In the genomic region with DNA sequence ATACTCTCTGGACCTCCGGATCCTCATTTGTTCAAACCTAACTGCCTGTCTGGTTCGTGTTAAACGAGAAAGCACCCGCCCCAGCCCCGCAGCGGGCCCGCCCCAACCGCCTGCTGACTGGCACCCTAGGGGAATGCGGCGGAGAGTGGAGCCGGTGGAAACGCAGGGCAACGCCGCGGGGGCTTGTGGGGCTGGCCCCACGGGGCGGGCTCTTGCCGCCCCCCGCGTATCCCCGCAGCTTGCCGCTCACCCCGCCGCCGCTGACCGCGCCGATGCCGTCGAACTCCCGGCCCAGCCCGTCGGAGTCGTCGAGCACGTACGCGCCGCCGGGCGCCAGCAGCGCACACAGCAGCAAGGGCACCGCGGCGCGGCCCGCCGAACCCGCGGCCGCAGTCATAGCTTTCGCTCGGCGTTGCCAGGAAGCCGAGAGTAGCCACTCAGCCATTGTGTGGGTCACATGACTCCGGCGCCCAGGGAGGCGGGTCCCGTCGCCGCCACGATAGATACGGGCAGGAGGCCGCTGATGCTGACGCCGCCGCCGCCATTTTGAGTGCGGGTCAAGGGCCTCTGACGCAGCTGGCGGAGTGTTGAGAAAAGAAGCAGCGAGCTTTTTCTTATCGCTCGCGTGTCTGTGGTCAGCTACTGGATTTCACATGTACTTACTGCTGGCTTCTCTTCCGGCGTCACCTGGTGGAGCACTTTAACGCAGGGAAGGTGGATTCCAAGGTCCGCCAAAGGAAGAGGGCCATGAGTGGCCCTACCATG, we compare ENCODE assay signal across 1 cellular context.
TF ChIP-seq lines count a peak whose summit lies in the region.

A gene (minus strand): TSS at position 463 of the 765 bp plus-strand sequence. CDS start 18 bp downstream, at position 445.

TF ChIP-seq in K562, 482 proteins besides CTCF, POLR2A, EP300 and RAD21 (continued from another document and continues in another):
- TF ChIP-seq, protein P1, sequence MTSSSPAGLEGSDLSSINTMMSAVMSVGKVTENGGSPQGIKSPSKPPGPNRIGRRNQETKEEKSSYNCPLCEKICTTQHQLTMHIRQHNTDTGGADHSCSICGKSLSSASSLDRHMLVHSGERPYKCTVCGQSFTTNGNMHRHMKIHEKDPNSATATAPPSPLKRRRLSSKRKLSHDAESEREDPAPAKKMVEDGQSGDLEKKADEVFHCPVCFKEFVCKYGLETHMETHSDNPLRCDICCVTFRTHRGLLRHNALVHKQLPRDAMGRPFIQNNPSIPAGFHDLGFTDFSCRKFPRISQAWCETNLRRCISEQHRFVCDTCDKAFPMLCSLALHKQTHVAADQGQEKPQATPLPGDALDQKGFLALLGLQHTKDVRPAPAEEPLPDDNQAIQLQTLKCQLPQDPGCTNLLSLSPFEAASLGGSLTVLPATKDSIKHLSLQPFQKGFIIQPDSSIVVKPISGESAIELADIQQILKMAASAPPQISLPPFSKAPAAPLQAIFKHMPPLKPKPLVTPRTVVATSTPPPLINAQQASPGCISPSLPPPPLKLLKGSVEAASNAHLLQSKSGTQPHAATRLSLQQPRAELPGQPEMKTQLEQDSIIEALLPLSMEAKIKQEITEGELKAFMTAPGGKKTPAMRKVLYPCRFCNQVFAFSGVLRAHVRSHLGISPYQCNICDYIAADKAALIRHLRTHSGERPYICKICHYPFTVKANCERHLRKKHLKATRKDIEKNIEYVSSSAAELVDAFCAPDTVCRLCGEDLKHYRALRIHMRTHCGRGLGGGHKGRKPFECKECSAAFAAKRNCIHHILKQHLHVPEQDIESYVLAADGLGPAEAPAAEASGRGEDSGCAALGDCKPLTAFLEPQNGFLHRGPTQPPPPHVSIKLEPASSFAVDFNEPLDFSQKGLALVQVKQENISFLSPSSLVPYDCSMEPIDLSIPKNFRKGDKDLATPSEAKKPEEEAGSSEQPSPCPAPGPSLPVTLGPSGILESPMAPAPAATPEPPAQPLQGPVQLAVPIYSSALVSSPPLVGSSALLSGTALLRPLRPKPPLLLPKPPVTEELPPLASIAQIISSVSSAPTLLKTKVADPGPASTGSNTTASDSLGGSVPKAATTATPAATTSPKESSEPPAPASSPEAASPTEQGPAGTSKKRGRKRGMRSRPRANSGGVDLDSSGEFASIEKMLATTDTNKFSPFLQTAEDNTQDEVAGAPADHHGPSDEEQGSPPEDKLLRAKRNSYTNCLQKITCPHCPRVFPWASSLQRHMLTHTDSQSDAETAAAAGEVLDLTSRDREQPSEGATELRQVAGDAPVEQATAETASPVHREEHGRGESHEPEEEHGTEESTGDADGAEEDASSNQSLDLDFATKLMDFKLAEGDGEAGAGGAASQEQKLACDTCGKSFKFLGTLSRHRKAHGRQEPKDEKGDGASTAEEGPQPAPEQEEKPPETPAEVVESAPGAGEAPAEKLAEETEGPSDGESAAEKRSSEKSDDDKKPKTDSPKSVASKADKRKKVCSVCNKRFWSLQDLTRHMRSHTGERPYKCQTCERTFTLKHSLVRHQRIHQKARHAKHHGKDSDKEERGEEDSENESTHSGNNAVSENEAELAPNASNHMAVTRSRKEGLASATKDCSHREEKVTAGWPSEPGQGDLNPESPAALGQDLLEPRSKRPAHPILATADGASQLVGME (CRISPR knock-in tag; IDR thresholded peaks at IDR 0.05), result no peak
- TF ChIP-seq ZNF551 (CRISPR knock-in tag; IDR thresholded peaks at IDR 0.05) (no peak), FOXK2 (conservative IDR thresholded peaks at IDR 0.05 in 1 of 2, IDR thresholded peaks at IDR 0.05 in 1 of 2; ENCODE audit: low read depth in 2 of 2) (peak in 1 of 2 experiments; percentile 45; a peak in 1 of 4 replicates), GATAD2B (IDR thresholded peaks at IDR 0.05; ENCODE audit: borderline replicate concordance) (no peak), ZNF79 (CRISPR knock-in tag; IDR thresholded peaks at IDR 0.05; ENCODE audit: low read depth) (no peak), ZNF445 (CRISPR knock-in tag; IDR thresholded peaks at IDR 0.05; ENCODE audit: low read depth) (no peak), POLR2AphosphoS5 (IDR thresholded peaks at IDR 0.05; ENCODE audit: control insufficient read depth, insufficient read depth, low read depth, low read length) (no peak), ZNF668 (CRISPR knock-in tag; IDR thresholded peaks at IDR 0.05) (no peak), ZNF253 (CRISPR knock-in tag; conservative IDR thresholded peaks at IDR 0.05) (no peak), NCOA2 (IDR thresholded peaks at IDR 0.05; ENCODE audit: partially characterized antibody in 2 of 2) (no peak), CAMTA2 (CRISPR knock-in tag; conservative IDR thresholded peaks at IDR 0.05) (no peak), KLF10 (CRISPR knock-in tag; IDR thresholded peaks at IDR 0.05) (no peak), ILK (tag; IDR thresholded peaks at IDR 0.05; ENCODE audit: borderline replicate concordance, low read depth) (no peak), POU5F1 (IDR thresholded peaks at IDR 0.05; ENCODE audit: borderline replicate concordance, low read depth, low read length, partially characterized antibody) (no peak), GATAD2A (IDR thresholded peaks at IDR 0.05) (no peak), TAF1 (IDR thresholded peaks at IDR 0.05; ENCODE audit: control insufficient read depth, extremely low read depth, insufficient read depth, low read length, severe bottlenecking) (peak; percentile 40), NFIX (CRISPR knock-in tag; IDR thresholded peaks at IDR 0.05; ENCODE audit: low read depth) (no peak), GABPA (tag; conservative IDR thresholded peaks at IDR 0.05; ENCODE audit: low read depth) (peak; percentile 50), GABPB2 (CRISPR knock-in tag; conservative IDR thresholded peaks at IDR 0.05) (no peak), ZNF146 (CRISPR knock-in tag; IDR thresholded peaks at IDR 0.05; ENCODE audit: unreplicated experiment) (no peak), L3MBTL2 (IDR thresholded peaks at IDR 0.05) (peak; percentile 84), PRPF4 (IDR thresholded peaks at IDR 0.05; ENCODE audit: insufficient read depth, low read depth, low read length, poor library complexity, severe bottlenecking) (no peak), KAT7 (CRISPR knock-in tag; IDR thresholded peaks at IDR 0.05; ENCODE audit: borderline replicate concordance) (peak; percentile 67; the same call in 1 of the 2 replicates), YBX1 (IDR thresholded peaks at IDR 0.05) (no peak), CHCHD3 (CRISPR knock-in tag; IDR thresholded peaks at IDR 0.05) (no peak), ZNF384 (IDR thresholded peaks at IDR 0.05; ENCODE audit: low read depth, low read length) (no peak), PCBP1 (IDR thresholded peaks at IDR 0.05; ENCODE audit: low read depth, low read length, poor library complexity, severe bottlenecking) (no peak), NEUROD1 (IDR thresholded peaks at IDR 0.05; ENCODE audit: borderline replicate concordance, low read depth, low read length, partially characterized antibody) (no peak), SRSF7 (optimal IDR thresholded peaks at IDR 0.05; ENCODE audit: low read depth, low read length) (no peak), SNIP1 (IDR thresholded peaks at IDR 0.05; ENCODE audit: low read depth) (no peak), CXXC5 (CRISPR knock-in tag; IDR thresholded peaks at IDR 0.05) (peak; percentile 94), RBM34 (IDR thresholded peaks at IDR 0.05; ENCODE audit: borderline replicate concordance, insufficient read depth, low read length) (no peak), SMAD4 (CRISPR knock-in tag; conservative IDR thresholded peaks at IDR 0.05) (peak; percentile 52; the same call in 1 of the 2 replicates)
- TF ChIP-seq, protein P2, sequence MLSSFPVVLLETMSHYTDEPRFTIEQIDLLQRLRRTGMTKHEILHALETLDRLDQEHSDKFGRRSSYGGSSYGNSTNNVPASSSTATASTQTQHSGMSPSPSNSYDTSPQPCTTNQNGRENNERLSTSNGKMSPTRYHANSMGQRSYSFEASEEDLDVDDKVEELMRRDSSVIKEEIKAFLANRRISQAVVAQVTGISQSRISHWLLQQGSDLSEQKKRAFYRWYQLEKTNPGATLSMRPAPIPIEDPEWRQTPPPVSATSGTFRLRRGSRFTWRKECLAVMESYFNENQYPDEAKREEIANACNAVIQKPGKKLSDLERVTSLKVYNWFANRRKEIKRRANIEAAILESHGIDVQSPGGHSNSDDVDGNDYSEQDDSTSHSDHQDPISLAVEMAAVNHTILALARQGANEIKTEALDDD (IDR thresholded peaks at IDR 0.05), result no peak
- TF ChIP-seq, protein P3, sequence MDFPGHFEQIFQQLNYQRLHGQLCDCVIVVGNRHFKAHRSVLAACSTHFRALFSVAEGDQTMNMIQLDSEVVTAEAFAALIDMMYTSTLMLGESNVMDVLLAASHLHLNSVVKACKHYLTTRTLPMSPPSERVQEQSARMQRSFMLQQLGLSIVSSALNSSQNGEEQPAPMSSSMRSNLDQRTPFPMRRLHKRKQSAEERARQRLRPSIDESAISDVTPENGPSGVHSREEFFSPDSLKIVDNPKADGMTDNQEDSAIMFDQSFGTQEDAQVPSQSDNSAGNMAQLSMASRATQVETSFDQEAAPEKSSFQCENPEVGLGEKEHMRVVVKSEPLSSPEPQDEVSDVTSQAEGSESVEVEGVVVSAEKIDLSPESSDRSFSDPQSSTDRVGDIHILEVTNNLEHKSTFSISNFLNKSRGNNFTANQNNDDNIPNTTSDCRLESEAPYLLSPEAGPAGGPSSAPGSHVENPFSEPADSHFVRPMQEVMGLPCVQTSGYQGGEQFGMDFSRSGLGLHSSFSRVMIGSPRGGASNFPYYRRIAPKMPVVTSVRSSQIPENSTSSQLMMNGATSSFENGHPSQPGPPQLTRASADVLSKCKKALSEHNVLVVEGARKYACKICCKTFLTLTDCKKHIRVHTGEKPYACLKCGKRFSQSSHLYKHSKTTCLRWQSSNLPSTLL (IDR thresholded peaks at IDR 0.05), result no peak
- TF ChIP-seq, protein P4, sequence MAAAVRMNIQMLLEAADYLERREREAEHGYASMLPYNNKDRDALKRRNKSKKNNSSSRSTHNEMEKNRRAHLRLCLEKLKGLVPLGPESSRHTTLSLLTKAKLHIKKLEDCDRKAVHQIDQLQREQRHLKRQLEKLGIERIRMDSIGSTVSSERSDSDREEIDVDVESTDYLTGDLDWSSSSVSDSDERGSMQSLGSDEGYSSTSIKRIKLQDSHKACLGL (CRISPR knock-in tag; IDR thresholded peaks at IDR 0.05; ENCODE audit: borderline replicate concordance, poor library complexity, severe bottlenecking), result no peak
- TF ChIP-seq, protein P5, sequence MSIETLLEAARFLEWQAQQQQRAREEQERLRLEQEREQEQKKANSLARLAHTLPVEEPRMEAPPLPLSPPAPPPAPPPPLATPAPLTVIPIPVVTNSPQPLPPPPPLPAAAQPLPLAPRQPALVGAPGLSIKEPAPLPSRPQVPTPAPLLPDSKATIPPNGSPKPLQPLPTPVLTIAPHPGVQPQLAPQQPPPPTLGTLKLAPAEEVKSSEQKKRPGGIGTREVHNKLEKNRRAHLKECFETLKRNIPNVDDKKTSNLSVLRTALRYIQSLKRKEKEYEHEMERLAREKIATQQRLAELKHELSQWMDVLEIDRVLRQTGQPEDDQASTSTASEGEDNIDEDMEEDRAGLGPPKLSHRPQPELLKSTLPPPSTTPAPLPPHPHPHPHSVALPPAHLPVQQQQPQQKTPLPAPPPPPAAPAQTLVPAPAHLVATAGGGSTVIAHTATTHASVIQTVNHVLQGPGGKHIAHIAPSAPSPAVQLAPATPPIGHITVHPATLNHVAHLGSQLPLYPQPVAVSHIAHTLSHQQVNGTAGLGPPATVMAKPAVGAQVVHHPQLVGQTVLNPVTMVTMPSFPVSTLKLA (conservative IDR thresholded peaks at IDR 0.05), result peak; percentile 45 to 70; a peak in 3 of 4 replicates
- TF ChIP-seq, protein P6, sequence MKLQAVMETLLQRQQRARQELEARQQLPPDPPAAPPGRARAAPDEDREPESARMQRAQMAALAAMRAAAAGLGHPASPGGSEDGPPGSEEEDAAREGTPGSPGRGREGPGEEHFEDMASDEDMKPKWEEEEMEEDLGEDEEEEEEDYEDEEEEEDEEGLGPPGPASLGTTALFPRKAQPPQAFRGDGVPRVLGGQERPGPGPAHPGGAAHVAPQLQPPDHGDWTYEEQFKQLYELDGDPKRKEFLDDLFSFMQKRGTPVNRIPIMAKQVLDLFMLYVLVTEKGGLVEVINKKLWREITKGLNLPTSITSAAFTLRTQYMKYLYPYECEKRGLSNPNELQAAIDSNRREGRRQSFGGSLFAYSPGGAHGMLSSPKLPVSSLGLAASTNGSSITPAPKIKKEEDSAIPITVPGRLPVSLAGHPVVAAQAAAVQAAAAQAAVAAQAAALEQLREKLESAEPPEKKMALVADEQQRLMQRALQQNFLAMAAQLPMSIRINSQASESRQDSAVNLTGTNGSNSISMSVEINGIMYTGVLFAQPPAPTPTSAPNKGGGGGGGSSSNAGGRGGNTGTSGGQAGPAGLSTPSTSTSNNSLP (IDR thresholded peaks at IDR 0.05; ENCODE audit: borderline replicate concordance, low read depth, low read length), result no peak
- TF ChIP-seq, protein P7, sequence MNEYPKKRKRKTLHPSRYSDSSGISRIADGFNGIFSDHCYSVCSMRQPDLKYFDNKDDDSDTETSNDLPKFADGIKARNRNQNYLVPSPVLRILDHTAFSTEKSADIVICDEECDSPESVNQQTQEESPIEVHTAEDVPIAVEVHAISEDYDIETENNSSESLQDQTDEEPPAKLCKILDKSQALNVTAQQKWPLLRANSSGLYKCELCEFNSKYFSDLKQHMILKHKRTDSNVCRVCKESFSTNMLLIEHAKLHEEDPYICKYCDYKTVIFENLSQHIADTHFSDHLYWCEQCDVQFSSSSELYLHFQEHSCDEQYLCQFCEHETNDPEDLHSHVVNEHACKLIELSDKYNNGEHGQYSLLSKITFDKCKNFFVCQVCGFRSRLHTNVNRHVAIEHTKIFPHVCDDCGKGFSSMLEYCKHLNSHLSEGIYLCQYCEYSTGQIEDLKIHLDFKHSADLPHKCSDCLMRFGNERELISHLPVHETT (CRISPR knock-in tag; conservative IDR thresholded peaks at IDR 0.05 in 1 of 2, IDR thresholded peaks at IDR 0.05 in 1 of 2), result peak in 1 of 2 experiments; percentile 86; a peak in 2 of 4 replicates
- TF ChIP-seq, protein P8, sequence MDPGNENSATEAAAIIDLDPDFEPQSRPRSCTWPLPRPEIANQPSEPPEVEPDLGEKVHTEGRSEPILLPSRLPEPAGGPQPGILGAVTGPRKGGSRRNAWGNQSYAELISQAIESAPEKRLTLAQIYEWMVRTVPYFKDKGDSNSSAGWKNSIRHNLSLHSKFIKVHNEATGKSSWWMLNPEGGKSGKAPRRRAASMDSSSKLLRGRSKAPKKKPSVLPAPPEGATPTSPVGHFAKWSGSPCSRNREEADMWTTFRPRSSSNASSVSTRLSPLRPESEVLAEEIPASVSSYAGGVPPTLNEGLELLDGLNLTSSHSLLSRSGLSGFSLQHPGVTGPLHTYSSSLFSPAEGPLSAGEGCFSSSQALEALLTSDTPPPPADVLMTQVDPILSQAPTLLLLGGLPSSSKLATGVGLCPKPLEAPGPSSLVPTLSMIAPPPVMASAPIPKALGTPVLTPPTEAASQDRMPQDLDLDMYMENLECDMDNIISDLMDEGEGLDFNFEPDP (CRISPR knock-in tag; IDR thresholded peaks at IDR 0.05), result no peak
- TF ChIP-seq, protein P9, sequence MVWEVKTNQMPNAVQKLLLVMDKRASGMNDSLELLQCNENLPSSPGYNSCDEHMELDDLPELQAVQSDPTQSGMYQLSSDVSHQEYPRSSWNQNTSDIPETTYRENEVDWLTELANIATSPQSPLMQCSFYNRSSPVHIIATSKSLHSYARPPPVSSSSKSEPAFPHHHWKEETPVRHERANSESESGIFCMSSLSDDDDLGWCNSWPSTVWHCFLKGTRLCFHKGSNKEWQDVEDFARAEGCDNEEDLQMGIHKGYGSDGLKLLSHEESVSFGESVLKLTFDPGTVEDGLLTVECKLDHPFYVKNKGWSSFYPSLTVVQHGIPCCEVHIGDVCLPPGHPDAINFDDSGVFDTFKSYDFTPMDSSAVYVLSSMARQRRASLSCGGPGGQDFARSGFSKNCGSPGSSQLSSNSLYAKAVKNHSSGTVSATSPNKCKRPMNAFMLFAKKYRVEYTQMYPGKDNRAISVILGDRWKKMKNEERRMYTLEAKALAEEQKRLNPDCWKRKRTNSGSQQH (CRISPR knock-in tag; IDR thresholded peaks at IDR 0.05), result no peak
